In genomic region chr18:76557026-76557575, GRCh38 we compare ENCODE assay signal across 22 cellular contexts.
"Had no signal": no experiment of that assay in that cellular context is flagged by ENCODE, and none has a peak within 500 bp of the region (broad histone marks: within the 10 kb centered on the region; RNA-seq: fewer than 3 reads in every experiment).

No MANE protein-coding gene starts in this region.

- H3K4me1 ChIP-seq: gastroesophageal sphincter, prostate gland had no signal

- H3K36me3 Mint-ChIP-seq: activated CD4-positive, alpha-beta memory T cell treated with anti-CD3 and anti-CD28 coated beads for 36 hours; activated CD8-positive, alpha-beta memory T cell treated with anti-CD3 and anti-CD28 coated beads, Interleukin-2, amount 10 ng/mL, durations not matched to agents 7 days and 5 days; activated naive CD4-positive, alpha-beta T cell treated with anti-CD3 and anti-CD28 coated beads, Interleukin-2, amount 50 U/mL, for 72 hours; mesothelial cell of epicardium had no signal

- ATAC-seq: activated CD8-positive, alpha-beta memory T cell treated with anti-CD3 and anti-CD28 coated beads, Interleukin-2, amount 10 ng/mL, durations not matched to agents 7 days and 5 days; activated naive CD4-positive, alpha-beta T cell treated with anti-CD3 and anti-CD28 coated beads, Interleukin-2, amount 50 U/mL, for 72 hours; gastroesophageal sphincter; lower lobe of right lung; SK-N-SH treated with all-trans-retinoic acid at 6 μM for 48 hours had no signal

- H3K4me3 ChIP-seq: gastroesophageal sphincter, lower lobe of right lung, prostate gland, right lobe of liver, suprapubic skin had no signal

- H3K27ac ChIP-seq: brain microvascular endothelial cell, gastroesophageal sphincter, lower lobe of right lung, prostate gland, right lobe of liver, suprapubic skin, WERI-Rb-1 had no signal

- H3K9me3 Mint-ChIP-seq: activated CD4-positive, alpha-beta memory T cell treated with anti-CD3 and anti-CD28 coated beads for 36 hours; activated naive CD4-positive, alpha-beta T cell treated with anti-CD3 and anti-CD28 coated beads, Interleukin-2, amount 50 U/mL, for 72 hours; central memory CD8-positive, alpha-beta T cell; mesothelial cell of epicardium; stimulated activated naive CD8-positive, alpha-beta T cell treated with anti-CD3 and anti-CD28 coated beads, Interleukin-15, Interleukin-2, amounts not matched to agents 100 ng/mL and 50 ng/mL, for 24 hours had no signal

- H3K27ac Mint-ChIP-seq: activated CD4-positive, alpha-beta memory T cell treated with anti-CD3 and anti-CD28 coated beads for 36 hours; activated CD8-positive, alpha-beta memory T cell treated with anti-CD3 and anti-CD28 coated beads, Interleukin-2, amount 10 ng/mL, durations not matched to agents 7 days and 5 days; activated naive CD4-positive, alpha-beta T cell treated with anti-CD3 and anti-CD28 coated beads, Interleukin-2, amount 50 U/mL, for 72 hours; mesothelial cell of epicardium; nephron progenitor cell; stimulated activated naive CD8-positive, alpha-beta T cell treated with anti-CD3 and anti-CD28 coated beads, Interleukin-15, Interleukin-2, amounts not matched to agents 100 ng/mL and 50 ng/mL, for 24 hours had no signal

- DNase-seq: activated CD4-positive, alpha-beta memory T cell treated with anti-CD3 and anti-CD28 coated beads for 36 hours; activated CD8-positive, alpha-beta memory T cell treated with anti-CD3 and anti-CD28 coated beads, Interleukin-2, amount 10 ng/mL, durations not matched to agents 7 days and 5 days; activated gamma-delta T cell; activated T-cell treated with anti-CD3 and anti-CD28 coated beads, Interleukin-2, amount 50 U/mL, for 1 hour; amniotic stem cell; brain microvascular endothelial cell; cortex of kidney; effector memory CD4-positive, alpha-beta T cell; lower lobe of right lung; nephron progenitor cell; right lobe of liver; trophoblast cell; WERI-Rb-1 had no signal

- H3K4me3 Mint-ChIP-seq: activated CD4-positive, alpha-beta memory T cell treated with anti-CD3 and anti-CD28 coated beads for 36 hours; activated CD8-positive, alpha-beta memory T cell treated with anti-CD3 and anti-CD28 coated beads, Interleukin-2, amount 10 ng/mL, durations not matched to agents 7 days and 5 days; central memory CD8-positive, alpha-beta T cell; mesothelial cell of epicardium; nephron progenitor cell; stimulated activated naive CD8-positive, alpha-beta T cell treated with anti-CD3 and anti-CD28 coated beads, Interleukin-15, Interleukin-2, amounts not matched to agents 100 ng/mL and 50 ng/mL, for 24 hours had no signal

- H3K36me3 ChIP-seq: brain microvascular endothelial cell, gastroesophageal sphincter, lower lobe of right lung, prostate gland, right lobe of liver, suprapubic skin, WERI-Rb-1 had no signal

- H3K27me3 ChIP-seq: brain microvascular endothelial cell, right lobe of liver, suprapubic skin had no signal

- H3K4me1 Mint-ChIP-seq: activated CD8-positive, alpha-beta memory T cell treated with anti-CD3 and anti-CD28 coated beads, Interleukin-2, amount 10 ng/mL, durations not matched to agents 7 days and 5 days; central memory CD8-positive, alpha-beta T cell had no signal

- H3K9me3 ChIP-seq: gastroesophageal sphincter, lower lobe of right lung, prostate gland, right lobe of liver, suprapubic skin had no signal

- FAIRE-seq: keratinocyte had no signal
